21 cellular contexts compared by ENCODE assay signal in genomic region chr12:51496907-51497306, GRCh38.
A peak's percentile ranks its signal among the peaks of the same experiment; 100 is the strongest.
DNase-seq lines count a peak whose midpoint lies in the region; ATAC-seq, FAIRE-seq and TF ChIP-seq lines count a peak whose summit lies in the region.
"Had no signal": no experiment of that assay in that cellular context is flagged by ENCODE, and none has a peak within 500 bp of the region (broad histone marks: within the 10 kb centered on the region; RNA-seq: fewer than 3 reads in every experiment).

No MANE protein-coding gene starts in this region.

- TF ChIP-seq EP300 in esophagus muscularis mucosa (IDR thresholded peaks at IDR 0.05): no peak

- H3K27me3 ChIP-seq in esophagus muscularis mucosa: no peaks in the 10 kb centered on the region

- H3K27ac ChIP-seq in esophagus muscularis mucosa (replicated peaks in 1 of 4): no peak overlapping the region
- H3K27ac ChIP-seq: HL-60 had no signal

- H3K9me3 Mint-ChIP-seq in activated T-cell treated with anti-CD3 and anti-CD28 coated beads, Interleukin-2, amount 50 U/mL, for 4 hours: no peaks in the 10 kb centered on the region
- H3K9me3 Mint-ChIP-seq: IgD-negative memory B cell had no signal

- no peaks in the 10 kb centered on the region for H3K36me3 Mint-ChIP-seq in activated T-cell treated with anti-CD3 and anti-CD28 coated beads, Interleukin-2, amount 50 U/mL, for 4 hours (ENCODE audit: insufficient read depth)
- H3K36me3 Mint-ChIP-seq: CD4-positive, CD25-positive, alpha-beta regulatory T cell; IgD-negative memory B cell had no signal

- ATAC-seq in activated T-cell treated with anti-CD3 and anti-CD28 coated beads, Interleukin-2, amount 50 U/mL, for 4 hours: no peak
- ATAC-seq: Panc1, T-helper 17 cell had no signal

- H3K9me3 ChIP-seq in esophagus muscularis mucosa: no peaks in the 10 kb centered on the region

- H3K4me3 ChIP-seq in esophagus muscularis mucosa: no peak overlapping the region

- no peaks in the 10 kb centered on the region for H3K4me1 Mint-ChIP-seq in activated T-cell treated with anti-CD3 and anti-CD28 coated beads, Interleukin-2, amount 50 U/mL, for 4 hours (ENCODE audit: low read depth)

- H3K27me3 Mint-ChIP-seq in activated T-cell treated with anti-CD3 and anti-CD28 coated beads, Interleukin-2, amount 50 U/mL, for 4 hours (ENCODE audit: low read depth): no peaks in the 10 kb centered on the region
- H3K27me3 Mint-ChIP-seq: CD4-positive, CD25-positive, alpha-beta regulatory T cell had no signal

- intact Hi-C loops in esophagus muscularis mucosa (cut with DNase I): no loop called here

- H3K4me1 ChIP-seq in esophagus muscularis mucosa: no peaks in the 10 kb centered on the region

- TF ChIP-seq CTCF in esophagus muscularis mucosa (IDR thresholded peaks at IDR 0.05): no peak

- no peak for FAIRE-seq in GM12891 (lab: Jason Lieb, UNC)
- FAIRE-seq: G401.6, H54 had no signal

- TF ChIP-seq POLR2A in GM12891 (IDR thresholded peaks at IDR 0.05; ENCODE audit: low read depth, low read length) (no peak), esophagus muscularis mucosa (IDR thresholded peaks at IDR 0.05; ENCODE audit: low read depth) (no peak)

- no peaks in the 10 kb centered on the region for H3K36me3 ChIP-seq in esophagus muscularis mucosa

- no peak overlapping the region for H3K4me3 Mint-ChIP-seq in activated T-cell treated with anti-CD3 and anti-CD28 coated beads, Interleukin-2, amount 50 U/mL, for 4 hours
- H3K4me3 Mint-ChIP-seq: CD4-positive, CD25-positive, alpha-beta regulatory T cell; IgD-negative memory B cell; T-helper 17 cell had no signal

- WGBS in esophagus muscularis mucosa: 81% methylated on average over 2 of the region's 2 CpGs

- DNase-seq in GM12891 (ENCODE audit: insufficient read length, low spot score) (no peak), NOMO-1 (lab: John Stamatoyannopoulos, UW; ENCODE audit: unreplicated experiment in 2 of 2) (peak; percentile 25 to 42), OCI-M1 (lab: John Stamatoyannopoulos, UW) (peak; percentile 9), islet precursor cell (peak; percentile 0), UCSD-AML1 (lab: John Stamatoyannopoulos, UW; ENCODE audit: unreplicated experiment) (no peak), esophagus muscularis mucosa (ENCODE audit: extremely low spot score) (no peak), NCI-H510A treated with DMSO at 0.1 percent for 48 hours (lab: John Stamatoyannopoulos, UW) (no peak)
- DNase-seq in activated T-cell treated with anti-CD3 and anti-CD28 coated beads, Interleukin-2, amount 50 U/mL, for 4 hours: no peak
- DNase-seq: CD4-positive, CD25-positive, alpha-beta regulatory T cell; COR-L47; DMS53; NCI-H2029; NCI-H446; NCI-H526; SHP77 treated with DMSO at 0.1 percent for 48 hours; T-helper 17 cell had no signal

TF ChIP-seq in GM12891, 5 proteins besides CTCF, POLR2A, EP300 and RAD21:
- TF ChIP-seq POLR2AphosphoS5 (IDR thresholded peaks at IDR 0.05; ENCODE audit: low read depth, low read length): no peak
- no peak for TF ChIP-seq POU2F2 (IDR thresholded peaks at IDR 0.05; ENCODE audit: low read depth, low read length)
- no peak for TF ChIP-seq PAX5 (IDR thresholded peaks at IDR 0.05; ENCODE audit: insufficient read depth, low read length, severe bottlenecking)
- TF ChIP-seq TAF1 (IDR thresholded peaks at IDR 0.05; ENCODE audit: low read depth, low read length): no peak
- TF ChIP-seq SPI1 (IDR thresholded peaks at IDR 0.05; ENCODE audit: low read depth, low read length): peak; percentile 77
TF ChIP-seq in GM12891: peak in this region for 1.

Comparison
In these comparisons a context has a peak if more than half of its experiments do, and no peak if none do; other contexts are left out.
1. DNase-seq: peak in NOMO-1 (2 of 2), OCI-M1 (single experiment) and islet precursor cell (single experiment); none in GM12891 (single experiment), UCSD-AML1 (single experiment), esophagus muscularis mucosa (single experiment), NCI-H510A treated with DMSO at 0.1 percent for 48 hours (single experiment) and activated T-cell treated with anti-CD3 and anti-CD28 coated beads, Interleukin-2, amount 50 U/mL, for 4 hours (single experiment).